ENCODE assay signal across 23 cellular contexts in genomic region chr6:35511980-35512379, GRCh38. TPM values are rescaled to one million over a fixed set of nuclear protein-coding genes. Genes with fewer than 3 reads are reported as not detected.
A peak's percentile ranks its signal among the peaks of the same experiment; 100 is the strongest.
DNase-seq lines count a peak whose midpoint lies in the region; ATAC-seq and TF ChIP-seq lines count a peak whose summit lies in the region.
"Had no signal": no experiment of that assay in that cellular context is flagged by ENCODE, and none has a peak within 500 bp of the region (broad histone marks: within the 10 kb centered on the region; RNA-seq: fewer than 3 reads in every experiment).

No MANE protein-coding gene starts in this region.

- CTCF ChIA-PET in WTC11 (lab: Charles Lee), result interaction anchor here (1.9 to 2.7 kb wide), 3 partner anchors 11 to 41 kb away, joined by 7 to 14 read pairs (median 8); no protein-coding TSS in a partner anchor

- no peaks in the 10 kb centered on the region for H3K9me3 Mint-ChIP-seq in WTC11
- H3K9me3 Mint-ChIP-seq in stimulated activated memory B cell treated with anti-CD40 and anti-IgM and Interleukin-4, amounts not matched to agents 10 μg/mL and 1 μg/mL and 100 μg/mL, for 72 hours, result no peaks in the 10 kb centered on the region

- peak overlapping the region; percentile 43; the same call in 1 of the 2 replicates for H3K4me3 ChIP-seq in iPS-18c (ENCODE audit: insufficient read depth, low read depth, low read length)
- H3K4me3 ChIP-seq: cardiac muscle cell, mucosa of descending colon had no signal

- H3K4me3 Mint-ChIP-seq in WTC11, result peak overlapping the region; percentile 60
- H3K4me3 Mint-ChIP-seq in stimulated activated memory B cell treated with anti-CD40 and anti-IgM and Interleukin-4, amounts not matched to agents 10 μg/mL and 1 μg/mL and 100 μg/mL, for 72 hours, result no peak overlapping the region
- H3K4me3 Mint-ChIP-seq: activated CD8-positive, alpha-beta T cell treated with anti-CD3 and anti-CD28 coated beads, Interleukin-2, amount 10 ng/mL, durations not matched to agents 7 days and 5 days had no signal

- H3K27ac Mint-ChIP-seq in WTC11, result no peak overlapping the region
- no peak overlapping the region for H3K27ac Mint-ChIP-seq in stimulated activated memory B cell treated with anti-CD40 and anti-IgM and Interleukin-4, amounts not matched to agents 10 μg/mL and 1 μg/mL and 100 μg/mL, for 72 hours
- H3K27ac Mint-ChIP-seq: activated CD8-positive, alpha-beta T cell treated with anti-CD3 and anti-CD28 coated beads, Interleukin-2, amount 10 ng/mL, durations not matched to agents 7 days and 5 days had no signal

- TF ChIP-seq CTCF in WTC11 (IDR thresholded peaks at IDR 0.05), result no peak

- peak; percentile 61 for DNase-seq in NCI-H82 (lab: John Stamatoyannopoulos, UW)
- DNase-seq in NCI-H82 treated with DMSO at 0.1 percent for 48 hours (lab: John Stamatoyannopoulos, UW; ENCODE audit: unreplicated experiment), result no peak
- peak; percentile 28 for DNase-seq in WTC11 (ENCODE audit: low spot score)
- no peak for DNase-seq in inferior parietal cortex (ENCODE audit: extremely low spot score)
- DNase-seq in DMS53 (lab: John Stamatoyannopoulos, UW), result no peak
- DNase-seq: activated CD4-positive, CD25-positive, alpha-beta regulatory T cell treated with anti-CD3 and anti-CD28 coated beads, Interleukin-2, amount 50 U/mL, for 72 hours; activated CD8-positive, alpha-beta T cell treated with anti-CD3 and anti-CD28 coated beads, Interleukin-2, amount 10 ng/mL, durations not matched to agents 7 days and 5 days; dermis blood vessel endothelial cell; DMS79 treated with DMSO at 0.1 percent for 48 hours; head of caudate nucleus; mucosa of descending colon; NCI-H1417 treated with DMSO at 0.1 percent for 48 hours; NCI-H526; stimulated activated CD4-positive, alpha-beta T cell treated with anti-CD3 and anti-CD28 coated beads, Interleukin-2, amount 100 ng/mL, for 48 hours; stimulated activated naive CD4-positive, alpha-beta T cell; T-helper 9 cell had no signal

- H3K4me1 Mint-ChIP-seq in WTC11, result peaks cover 35% of the 10 kb centered on the region
- peaks cover 21% of the 10 kb centered on the region for H3K4me1 Mint-ChIP-seq in stimulated activated memory B cell treated with anti-CD40 and anti-IgM and Interleukin-4, amounts not matched to agents 10 μg/mL and 1 μg/mL and 100 μg/mL, for 72 hours

- H3K27me3 Mint-ChIP-seq in WTC11 (ENCODE audit: low read depth), result peaks cover 23% of the 10 kb centered on the region
- peaks cover 61% of the 10 kb centered on the region for H3K27me3 Mint-ChIP-seq in stimulated activated memory B cell treated with anti-CD40 and anti-IgM and Interleukin-4, amounts not matched to agents 10 μg/mL and 1 μg/mL and 100 μg/mL, for 72 hours

- peak; percentile 8; the same call in 1 of the 2 replicates for ATAC-seq in WTC11
- ATAC-seq in stimulated activated memory B cell treated with anti-CD40 and anti-IgM and Interleukin-4, amounts not matched to agents 10 μg/mL and 1 μg/mL and 100 μg/mL, for 72 hours, result peak; percentile 41
- ATAC-seq in esophagus mucosa, result no peak
- ATAC-seq: activated CD8-positive, alpha-beta T cell treated with anti-CD3 and anti-CD28 coated beads, Interleukin-2, amount 10 ng/mL, durations not matched to agents 7 days and 5 days; mucosa of descending colon had no signal

- H3K9me3 ChIP-seq in iPS-18c (ENCODE audit: control insufficient read depth, insufficient read depth, low read length), result no peaks in the 10 kb centered on the region
- H3K9me3 ChIP-seq: mucosa of descending colon, neutrophil, tibial nerve had no signal

- POLR2A ChIA-PET in WTC11 (lab: Charles Lee), result no interaction called here

- H3K36me3 Mint-ChIP-seq in WTC11, result no peaks in the 10 kb centered on the region
- H3K36me3 Mint-ChIP-seq in stimulated activated memory B cell treated with anti-CD40 and anti-IgM and Interleukin-4, amounts not matched to agents 10 μg/mL and 1 μg/mL and 100 μg/mL, for 72 hours, result no peaks in the 10 kb centered on the region

TF ChIP-seq in WTC11, 78 proteins besides CTCF, POLR2A, EP300 and RAD21:
- TF ChIP-seq E2F1 (CRISPR knock-in tag; IDR thresholded peaks at IDR 0.05), result no peak
- no peak for TF ChIP-seq ZNF396 (CRISPR knock-in tag; IDR thresholded peaks at IDR 0.05; ENCODE audit: borderline replicate concordance)
- TF ChIP-seq SOX15 (CRISPR knock-in tag; IDR thresholded peaks at IDR 0.05), result no peak
- TF ChIP-seq ZNF317 (CRISPR knock-in tag; IDR thresholded peaks at IDR 0.05; ENCODE audit: borderline replicate concordance, low read depth), result no peak
- TF ChIP-seq HMGA2 (CRISPR knock-in tag; IDR thresholded peaks at IDR 0.05), result no peak
- TF ChIP-seq OVOL2 (CRISPR knock-in tag; IDR thresholded peaks at IDR 0.05; ENCODE audit: borderline replicate concordance), result no peak
- no peak for TF ChIP-seq ELF4 (CRISPR knock-in tag; IDR thresholded peaks at IDR 0.05; ENCODE audit: low read depth)
- TF ChIP-seq ZNF423 (CRISPR knock-in tag; IDR thresholded peaks at IDR 0.05), result no peak
TF ChIP-seq in WTC11: peak in this region for 0.

RNA-seq across cellular contexts. Expression of gene TULP1, which starts 0.7 kb away (rescaled TPM):
- total RNA-seq in WTC11 (2021), result 2.9 to 4.3 TPM (median 3.4 TPM) in 3 replicates
- not detected for total RNA-seq in esophagus mucosa
- total RNA-seq: activated CD8-positive, alpha-beta T cell treated with anti-CD3 and anti-CD28 coated beads, Interleukin-2, amount 10 ng/mL, durations not matched to agents 7 days and 5 days; dermis blood vessel endothelial cell; M059J; mucosa of descending colon had no signal

RNA-seq across cellular contexts. Expression of gene TEAD3, which starts 15.1 kb away (rescaled TPM):
- 32.0 to 34.3 TPM (median 33.9 TPM) in 3 replicates for total RNA-seq in WTC11 (2021)
- 21.7 TPM for total RNA-seq in esophagus mucosa

RNA-seq across cellular contexts. Expression of gene RPL10A, which starts 43.8 kb away (rescaled TPM):
- total RNA-seq in WTC11 (2021) (1,829 to 2,044 TPM (median 2,031 TPM) in 3 replicates), esophagus mucosa (1,723 TPM)

RNA-seq across cellular contexts. Expression of gene FANCE, which starts 59.8 kb away (rescaled TPM):
- total RNA-seq in WTC11 (2021), result 15.7 to 22.3 TPM (median 17.6 TPM) in 3 replicates
- 10.4 TPM for total RNA-seq in esophagus mucosa

Comparison
In these comparisons a context has a peak if more than half of its experiments do, and no peak if none do; other contexts are left out.
1. DNase-seq: peak in NCI-H82 (single experiment) and WTC11 (single experiment); none in NCI-H82 treated with DMSO at 0.1 percent for 48 hours (single experiment), inferior parietal cortex (single experiment) and DMS53 (single experiment).